21 cellular contexts compared by ENCODE assay signal in the genomic region with DNA sequence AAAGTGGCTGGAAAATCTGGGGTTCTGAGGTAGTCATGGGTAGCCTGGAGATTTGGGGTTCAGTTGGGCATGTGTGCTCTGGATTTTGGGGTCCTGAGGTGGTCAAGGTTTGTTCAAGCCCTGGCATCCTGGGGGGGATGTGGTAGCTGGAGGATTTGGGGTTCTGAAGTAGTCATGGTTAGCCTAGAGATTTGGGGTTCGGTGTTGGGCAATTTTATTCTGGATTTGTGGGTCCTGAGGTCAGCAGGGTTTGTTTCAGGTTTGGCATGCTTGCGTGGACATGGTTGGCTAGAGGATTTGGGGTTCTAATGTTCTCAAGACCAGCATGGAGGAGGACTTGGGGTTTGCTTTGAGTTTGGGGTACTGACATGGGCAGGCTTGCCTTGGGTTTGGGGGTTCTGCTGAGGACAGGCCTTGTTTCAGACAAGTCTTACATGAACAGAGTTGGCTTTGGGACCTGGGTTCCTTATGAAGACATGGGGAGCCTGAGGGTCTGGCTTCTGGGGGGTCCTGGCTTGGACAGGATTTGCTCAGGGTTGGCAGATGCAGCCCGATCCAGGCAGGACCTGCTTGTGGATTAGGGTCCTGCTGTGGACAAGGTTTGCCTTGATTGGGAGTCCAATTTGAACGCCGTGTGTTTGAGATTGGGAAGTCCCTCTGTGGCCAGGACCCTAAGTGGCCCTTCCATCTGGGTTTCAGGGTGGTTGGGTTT. TPM values are rescaled to one million over a fixed set of nuclear protein-coding genes. Genes with fewer than 3 reads are reported as not detected.
DNase-seq lines count a peak whose midpoint lies in the region; ATAC-seq and TF ChIP-seq lines count a peak whose summit lies in the region.
"Had no signal": no experiment of that assay in that cellular context is flagged by ENCODE, and none has a peak within 500 bp of the region (broad histone marks: within the 10 kb centered on the region; RNA-seq: fewer than 3 reads in every experiment).

No MANE protein-coding gene starts in this region.

- H3K4me1 ChIP-seq in naive thymus-derived CD4-positive, alpha-beta T cell (ENCODE audit: control insufficient read depth in 2 of 2, insufficient read depth in 2 of 2, low read length in 2 of 2): no peaks in the 10 kb centered on the region
- peaks cover 10% of the 10 kb centered on the region for H3K4me1 ChIP-seq in mucosa of descending colon (ENCODE audit: low read depth)

- H3K4me3 ChIP-seq in naive thymus-derived CD4-positive, alpha-beta T cell (ENCODE audit: low read length): no peak overlapping the region
- no peak overlapping the region for H3K4me3 ChIP-seq in mucosa of descending colon
- H3K4me3 ChIP-seq: skin epidermis had no signal

- peak overlapping the region; percentile 42 for H3K4me3 Mint-ChIP-seq in stimulated activated naive CD8-positive, alpha-beta T cell treated with anti-CD3 and anti-CD28 coated beads, Interleukin-15, Interleukin-2, amounts not matched to agents 100 ng/mL and 50 ng/mL, for 24 hours
- H3K4me3 Mint-ChIP-seq in brain: peak overlapping the region; percentile 52 to 78 (median 74)
- H3K4me3 Mint-ChIP-seq in naive thymus-derived CD4-positive, alpha-beta T cell: peak overlapping the region in 8 of 10 donors; percentile 37 to 68 (median 46)

- peak overlapping the region; percentile 21 for H3K27ac Mint-ChIP-seq in stimulated activated naive CD8-positive, alpha-beta T cell treated with anti-CD3 and anti-CD28 coated beads, Interleukin-15, Interleukin-2, amounts not matched to agents 100 ng/mL and 50 ng/mL, for 24 hours
- peak overlapping the region in 1 of 5 experiments; percentile 15 for H3K27ac Mint-ChIP-seq in brain
- peak overlapping the region in 7 of 9 donors; percentile 28 to 88 (median 81) for H3K27ac Mint-ChIP-seq in naive thymus-derived CD4-positive, alpha-beta T cell

- no peaks in the 10 kb centered on the region for H3K9me3 ChIP-seq in naive thymus-derived CD4-positive, alpha-beta T cell (ENCODE audit: control insufficient read depth in 2 of 3, low read length in 3 of 3)
- H3K9me3 ChIP-seq in mucosa of descending colon: no peaks in the 10 kb centered on the region
- H3K9me3 ChIP-seq: heart right ventricle, left ventricle myocardium inferior had no signal

- peak overlapping the region; percentile 20 for H3K27ac ChIP-seq in naive thymus-derived CD4-positive, alpha-beta T cell (ENCODE audit: low read depth, low read length)
- H3K27ac ChIP-seq: heart right ventricle, left ventricle myocardium inferior, SK-N-MC, skin epidermis, VCaP had no signal

- H3K27me3 ChIP-seq in naive thymus-derived CD4-positive, alpha-beta T cell (ENCODE audit: control insufficient read depth in 2 of 2, insufficient read depth in 2 of 2, low read length in 2 of 2): peaks cover 6 to 21% of the 10 kb centered on the region in 2 donors

- intact Hi-C loops in naive thymus-derived CD4-positive, alpha-beta T cell (cut with micrococcal nuclease): no loop called here
- intact Hi-C loops in mucosa of descending colon (cut with DNase I, micrococcal nuclease): no loop called here

- peaks cover 38% of the 10 kb centered on the region for H3K4me1 Mint-ChIP-seq in stimulated activated naive CD8-positive, alpha-beta T cell treated with anti-CD3 and anti-CD28 coated beads, Interleukin-15, Interleukin-2, amounts not matched to agents 100 ng/mL and 50 ng/mL, for 24 hours (ENCODE audit: low read depth)
- H3K4me1 Mint-ChIP-seq in brain: peaks cover 11% of the 10 kb centered on the region
- H3K4me1 Mint-ChIP-seq in naive thymus-derived CD4-positive, alpha-beta T cell: peaks cover 5 to 21% (median 15%) of the 10 kb centered on the region in 7 donors

- H3K36me3 ChIP-seq in naive thymus-derived CD4-positive, alpha-beta T cell (ENCODE audit: control insufficient read depth in 2 of 3, insufficient read depth in 3 of 3, low read length in 3 of 3): no peaks in the 10 kb centered on the region
- H3K36me3 ChIP-seq in mucosa of descending colon (ENCODE audit: low read depth): no peaks in the 10 kb centered on the region

- POLR2A ChIA-PET in naive thymus-derived CD4-positive, alpha-beta T cell (lab: Charles Lee): no interaction called here

- no peaks in the 10 kb centered on the region for H3K9me3 Mint-ChIP-seq in stimulated activated naive CD8-positive, alpha-beta T cell treated with anti-CD3 and anti-CD28 coated beads, Interleukin-15, Interleukin-2, amounts not matched to agents 100 ng/mL and 50 ng/mL, for 24 hours
- peaks cover 12 to 16% (median 13%) of the 10 kb centered on the region in 5 experiments for H3K9me3 Mint-ChIP-seq in brain
- peaks cover 0 to 7% (median 0%) of the 10 kb centered on the region in 11 donors for H3K9me3 Mint-ChIP-seq in naive thymus-derived CD4-positive, alpha-beta T cell

- no peak for DNase-seq in stimulated activated naive CD8-positive, alpha-beta T cell treated with anti-CD3 and anti-CD28 coated beads, Interleukin-15, Interleukin-2, amounts not matched to agents 100 U/mL and 50 U/mL, for 24 hours
- peak in 1 of 9 donors; percentile 1 for DNase-seq in naive thymus-derived CD4-positive, alpha-beta T cell
- DNase-seq in NCI-H446 treated with DMSO at 0.1 percent for 48 hours (lab: John Stamatoyannopoulos, UW) (no peak), mucosa of descending colon (no peak), NOMO-1 treated with dmso at 0.1 percent for 144 hours (lab: John Stamatoyannopoulos, UW; ENCODE audit: unreplicated experiment) (no peak)
- DNase-seq: cortex of kidney, DMS153, GOT3, heart right ventricle, left ventricle myocardium inferior, NCI-H1694 had no signal

- TF ChIP-seq CTCF in brain (conservative IDR thresholded peaks at IDR 0.05) (no peak), mucosa of descending colon (IDR thresholded peaks at IDR 0.05) (no peak)

- H3K27me3 Mint-ChIP-seq in stimulated activated naive CD8-positive, alpha-beta T cell treated with anti-CD3 and anti-CD28 coated beads, Interleukin-15, Interleukin-2, amounts not matched to agents 100 ng/mL and 50 ng/mL, for 24 hours: peaks cover 65% of the 10 kb centered on the region
- H3K27me3 Mint-ChIP-seq in brain: peaks cover 60% of the 10 kb centered on the region
- peaks cover 56 to 65% (median 56%) of the 10 kb centered on the region in 5 donors for H3K27me3 Mint-ChIP-seq in naive thymus-derived CD4-positive, alpha-beta T cell

- CTCF ChIA-PET in naive thymus-derived CD4-positive, alpha-beta T cell (lab: Charles Lee): no interaction called here

- ATAC-seq in stimulated activated naive CD8-positive, alpha-beta T cell treated with anti-CD3 and anti-CD28 coated beads, Interleukin-15, Interleukin-2, amounts not matched to agents 100 U/mL and 50 U/mL, for 24 hours: no peak
- ATAC-seq in naive thymus-derived CD4-positive, alpha-beta T cell: no peak
- ATAC-seq in GM19351 (IDR thresholded peaks at IDR 0.05; ENCODE audit: unreplicated experiment) (no peak), mucosa of descending colon (no peak)
- ATAC-seq: esophagus mucosa had no signal

- peaks cover 30% of the 10 kb centered on the region for H3K36me3 Mint-ChIP-seq in stimulated activated naive CD8-positive, alpha-beta T cell treated with anti-CD3 and anti-CD28 coated beads, Interleukin-15, Interleukin-2, amounts not matched to agents 100 ng/mL and 50 ng/mL, for 24 hours (ENCODE audit: low read depth)
- no peaks in the 10 kb centered on the region for H3K36me3 Mint-ChIP-seq in brain
- peaks cover 0 to 15% (median 9%) of the 10 kb centered on the region in 5 donors for H3K36me3 Mint-ChIP-seq in naive thymus-derived CD4-positive, alpha-beta T cell

RNA-seq across cellular contexts. Expression of gene ANKRD60, which starts 0.9 kb away (rescaled TPM):
- polyA plus RNA-seq in brain (ENCODE audit: insufficient read depth, low read depth, low replicate concordance): not detected
- total RNA-seq in naive thymus-derived CD4-positive, alpha-beta T cell: not detected
- not detected for polyA plus RNA-seq in naive thymus-derived CD4-positive, alpha-beta T cell
- not detected for total RNA-seq in mucosa of descending colon
- total RNA-seq: esophagus mucosa, heart right ventricle, left ventricle myocardium inferior, LHCN-M2, NCI-H460, OCI-LY7 had no signal
- polyA plus RNA-seq: heart right ventricle had no signal
